In genomic region chr18:395481-396250, GRCh38 we compare ENCODE assay signal across 9 cellular contexts.
DNase-seq lines count a peak whose midpoint lies in the region; ATAC-seq and TF ChIP-seq lines count a peak whose summit lies in the region.
"Had no signal": no experiment of that assay in that cellular context is flagged by ENCODE, and none has a peak within 500 bp of the region (broad histone marks: within the 10 kb centered on the region; RNA-seq: fewer than 3 reads in every experiment).

No MANE protein-coding gene starts in this region.

- intact Hi-C loops in Right ventricle myocardium inferior (cut with DNase I): no loop called here
- intact Hi-C loops in cardiac septum (cut with DNase I): no loop called here
- intact Hi-C loops in lower leg skin (cut with DNase I; ENCODE audit: low total_unique reads): no loop called here
- intact Hi-C loops in aorta (cut with DNase I): no loop called here

- H3K9me3 ChIP-seq in aorta (ENCODE audit: control insufficient read depth, low read length): no peaks in the 10 kb centered on the region

- TF ChIP-seq POLR2A in lower leg skin (IDR thresholded peaks at IDR 0.05) (no peak), GM18505 (IDR thresholded peaks at IDR 0.05; ENCODE audit: borderline replicate concordance, extremely low read depth, insufficient read depth, insufficient read length) (no peak)

- H3K36me3 ChIP-seq in brain microvascular endothelial cell (replicated peaks) (no peaks in the 10 kb centered on the region), aorta (ENCODE audit: control insufficient read depth in 1 of 2, insufficient read depth in 2 of 2, low read length in 1 of 2) (no peaks in the 10 kb centered on the region)

- TF ChIP-seq CTCF in brain microvascular endothelial cell (IDR thresholded peaks at IDR 0.05; ENCODE audit: low read depth, low read length, missing control alignments) (no peak), lower leg skin (IDR thresholded peaks at IDR 0.05) (no peak)

- peaks cover 0 to 3% of the 10 kb centered on the region in 2 donors for H3K4me1 ChIP-seq in aorta (ENCODE audit: control insufficient read depth in 1 of 2, insufficient read depth in 2 of 2, low read length in 2 of 2)

- ATAC-seq in Right ventricle myocardium inferior (peak; percentile 47), aorta (ENCODE audit: low FRiP score) (peak; percentile 71), GM21423 (IDR thresholded peaks at IDR 0.05; ENCODE audit: unreplicated experiment) (no peak), GM18505 (IDR thresholded peaks at IDR 0.05; ENCODE audit: unreplicated experiment) (no peak)
- ATAC-seq: esophagus mucosa had no signal

- H3K27ac ChIP-seq in brain microvascular endothelial cell (peak overlapping the region; percentile 53), aorta (ENCODE audit: low read depth in 1 of 2, low read length in 2 of 2) (peak overlapping the region in 1 of 2 donors; percentile 63)

- H3K4me3 ChIP-seq in brain microvascular endothelial cell (ENCODE audit: low read depth, low read length) (no peak overlapping the region), lower leg skin (ENCODE audit: low read depth, poor library complexity, severe bottlenecking) (no peak overlapping the region), aorta (ENCODE audit: low read length in 2 of 2) (no peak overlapping the region)

- WGBS in lower leg skin, 2 donors: 25 to 33% methylated on average over 12 of the region's 12 CpGs
- 34% methylated on average over 12 of the region's 12 CpGs for WGBS in aorta, 2 donors

- H3K27me3 ChIP-seq in brain microvascular endothelial cell (replicated peaks) (no peaks in the 10 kb centered on the region), aorta (ENCODE audit: control insufficient read depth in 1 of 2, insufficient read depth in 2 of 2, low read length in 1 of 2) (no peaks in the 10 kb centered on the region)

- in situ Hi-C loops in brain microvascular endothelial cell (cut with HindIII; ENCODE audit: low pct_ligation_motif_present, low sequenced_read_pairs): no loop called here

- DNase-seq in Right ventricle myocardium inferior (ENCODE audit: missing footprints) (no peak), cardiac septum (ENCODE audit: low spot score) (no peak), brain microvascular endothelial cell (peak; percentile 77), lower leg skin (ENCODE audit: low spot score in 2 of 2) (peak; percentile 58 to 87), aorta (no peak), NAMALWA (ENCODE audit: low spot score) (no peak)

Comparison
In these comparisons a context has a peak if more than half of its experiments do, and no peak if none do; other contexts are left out.
1. ATAC-seq: peak in Right ventricle myocardium inferior (single experiment) and aorta (single experiment); none in GM21423 (single experiment) and GM18505 (single experiment).
2. DNase-seq: peak in brain microvascular endothelial cell (single experiment) and lower leg skin (2 of 2); none in Right ventricle myocardium inferior (single experiment), cardiac septum (single experiment), aorta (0 of 2) and NAMALWA (single experiment).